ENCODE assay signal across 32 cellular contexts in genomic region chr17:63535640-63536039, GRCh38. TPM values are rescaled to one million over a fixed set of nuclear protein-coding genes. Genes with fewer than 3 reads are reported as not detected.
"Had no signal": no experiment of that assay in that cellular context is flagged by ENCODE, and none has a peak within 500 bp of the region (broad histone marks: within the 10 kb centered on the region; RNA-seq: fewer than 3 reads in every experiment).

No MANE protein-coding gene starts in this region.

- DNase-seq: activated CD4-positive, alpha-beta T cell treated with anti-CD3 and anti-CD28 coated beads, Interleukin-2, amount 10 ng/mL, durations not matched to agents 24 days and 14 days; activated CD4-positive, alpha-beta T cell treated with anti-CD3 and anti-CD28 coated beads, Interleukin-2, amount 50 U/mL, for 4 hours; activated CD8-positive, alpha-beta T cell treated with anti-CD3 and anti-CD28 coated beads for 36 hours; activated effector memory CD4-positive, alpha-beta T cell treated with anti-CD3 and anti-CD28 coated beads, Interleukin-2, amount 50 U/mL, for 16 hours; activated naive CD4-positive, alpha-beta T cell; activated naive CD4-positive, alpha-beta T cell treated with anti-CD3 and anti-CD28 coated beads, Interleukin-2, amount 50 U/mL, for 16 hours; activated naive CD8-positive, alpha-beta T cell treated with anti-CD3 and anti-CD28 coated beads for 36 hours; activated T-cell treated with anti-CD3 and anti-CD28 coated beads, Interleukin-2, amount 50 U/mL, for 1 hour; activated T-cell treated with anti-CD3 and anti-CD28 coated beads, Interleukin-2, amount 50 U/mL, for 72 hours; amniotic stem cell; brain microvascular endothelial cell; Karpas-422; NCI-H1105; NCI-H1417 treated with DMSO at 0.1 percent for 48 hours; NCI-H1694; NCI-H1930; NCI-H2081 treated with DMSO at 0.1 percent for 48 hours; NCI-H345; NCI-H524 treated with DMSO at 0.1 percent for 48 hours; SHP77 treated with DMSO at 0.1 percent for 48 hours had no signal

- ATAC-seq: activated CD8-positive, alpha-beta T cell treated with anti-CD3 and anti-CD28 coated beads for 36 hours; activated T-cell treated with anti-CD3 and anti-CD28 coated beads, Interleukin-2, amount 50 U/mL, for 72 hours; activated T-helper 17 cell treated with anti-CD3 and anti-CD28 coated beads, Interleukin-2, amount 50 U/mL, for 72 hours; Panc1 had no signal

- H3K4me3 ChIP-seq: SJSA1 had no signal

- H3K9me3 ChIP-seq: SJSA1, SK-N-SH had no signal

- H3K9me3 Mint-ChIP-seq: activated CD4-positive, alpha-beta T cell treated with anti-CD3 and anti-CD28 coated beads, Interleukin-2, amount 10 ng/mL, durations not matched to agents 24 days and 14 days; activated CD8-positive, alpha-beta T cell treated with anti-CD3 and anti-CD28 coated beads for 36 hours; activated naive CD8-positive, alpha-beta T cell treated with anti-CD3 and anti-CD28 coated beads for 36 hours; activated T-cell treated with anti-CD3 and anti-CD28 coated beads, Interleukin-2, amount 50 U/mL, for 72 hours; activated T-helper 17 cell treated with anti-CD3 and anti-CD28 coated beads, Interleukin-2, amount 50 U/mL, for 72 hours; T-helper 1 cell treated with Interleukin-12 subunit alpha and Interleukin-12 subunit beta and Interleukin-4 antibody, amounts not matched to agents 30 μg/mL and 1 μg/mL, for 36 hours; T-helper 2 cell treated with Interferon-gamma antibody and Interleukin-4, amounts not matched to agents 5 μg/mL and 100 μg/mL, for 36 hours had no signal

- H3K4me3 Mint-ChIP-seq: activated CD4-positive, alpha-beta T cell treated with anti-CD3 and anti-CD28 coated beads, Interleukin-2, amount 10 ng/mL, durations not matched to agents 24 days and 14 days; activated CD8-positive, alpha-beta T cell treated with anti-CD3 and anti-CD28 coated beads for 36 hours; activated naive CD8-positive, alpha-beta T cell treated with anti-CD3 and anti-CD28 coated beads for 36 hours; activated T-cell treated with anti-CD3 and anti-CD28 coated beads, Interleukin-2, amount 50 U/mL, for 72 hours; activated T-helper 17 cell treated with anti-CD3 and anti-CD28 coated beads, Interleukin-2, amount 50 U/mL, for 72 hours; T-helper 1 cell treated with Interleukin-12 subunit alpha and Interleukin-12 subunit beta and Interleukin-4 antibody, amounts not matched to agents 30 μg/mL and 1 μg/mL, for 36 hours; T-helper 2 cell treated with Interferon-gamma antibody and Interleukin-4, amounts not matched to agents 5 μg/mL and 100 μg/mL, for 36 hours had no signal

- H3K4me2 ChIP-seq: SK-N-SH had no signal

- H3K36me3 Mint-ChIP-seq: activated naive CD8-positive, alpha-beta T cell treated with anti-CD3 and anti-CD28 coated beads for 36 hours had no signal

- FAIRE-seq: TTC549 had no signal

- H3K36me3 ChIP-seq: brain microvascular endothelial cell, SJSA1 had no signal

- H3K4me1 Mint-ChIP-seq: activated T-helper 17 cell treated with anti-CD3 and anti-CD28 coated beads, Interleukin-2, amount 50 U/mL, for 72 hours had no signal

- H3K27ac ChIP-seq: brain microvascular endothelial cell, SJSA1 had no signal

- H3K9ac ChIP-seq: SK-N-SH had no signal

- H3K27ac Mint-ChIP-seq: activated CD4-positive, alpha-beta T cell treated with anti-CD3 and anti-CD28 coated beads, Interleukin-2, amount 10 ng/mL, durations not matched to agents 24 days and 14 days; activated CD8-positive, alpha-beta T cell treated with anti-CD3 and anti-CD28 coated beads for 36 hours; activated naive CD8-positive, alpha-beta T cell treated with anti-CD3 and anti-CD28 coated beads for 36 hours; activated T-cell treated with anti-CD3 and anti-CD28 coated beads, Interleukin-2, amount 50 U/mL, for 72 hours; activated T-helper 17 cell treated with anti-CD3 and anti-CD28 coated beads, Interleukin-2, amount 50 U/mL, for 72 hours; T-helper 1 cell treated with Interleukin-12 subunit alpha and Interleukin-12 subunit beta and Interleukin-4 antibody, amounts not matched to agents 30 μg/mL and 1 μg/mL, for 36 hours; T-helper 2 cell treated with Interferon-gamma antibody and Interleukin-4, amounts not matched to agents 5 μg/mL and 100 μg/mL, for 36 hours had no signal

RNA-seq across cellular contexts. Expression of gene KCNH6, which starts 12.5 kb away (rescaled TPM):
- total RNA-seq: activated CD4-positive, alpha-beta T cell treated with anti-CD3 and anti-CD28 coated beads, Interleukin-2, amount 10 ng/mL, durations not matched to agents 24 days and 14 days; activated CD8-positive, alpha-beta memory T cell treated with anti-CD3 and anti-CD28 coated beads for 36 hours; activated CD8-positive, alpha-beta T cell treated with anti-CD3 and anti-CD28 coated beads for 36 hours; activated naive CD8-positive, alpha-beta T cell treated with anti-CD3 and anti-CD28 coated beads for 36 hours; activated T-cell treated with anti-CD3 and anti-CD28 coated beads, Interleukin-2, amount 50 U/mL, for 72 hours; aorta; MCF 10A; NCI-H460; RPMI7951; SJSA1 had no signal
- polyA plus RNA-seq: aorta had no signal

RNA-seq across cellular contexts. Expression of gene ACE, which starts 58.8 kb away (rescaled TPM):
- total RNA-seq: activated CD4-positive, alpha-beta T cell treated with anti-CD3 and anti-CD28 coated beads, Interleukin-2, amount 10 ng/mL, durations not matched to agents 24 days and 14 days; activated naive CD8-positive, alpha-beta T cell treated with anti-CD3 and anti-CD28 coated beads for 36 hours had no signal
